2 cellular contexts compared by ENCODE assay signal in the genomic region with DNA sequence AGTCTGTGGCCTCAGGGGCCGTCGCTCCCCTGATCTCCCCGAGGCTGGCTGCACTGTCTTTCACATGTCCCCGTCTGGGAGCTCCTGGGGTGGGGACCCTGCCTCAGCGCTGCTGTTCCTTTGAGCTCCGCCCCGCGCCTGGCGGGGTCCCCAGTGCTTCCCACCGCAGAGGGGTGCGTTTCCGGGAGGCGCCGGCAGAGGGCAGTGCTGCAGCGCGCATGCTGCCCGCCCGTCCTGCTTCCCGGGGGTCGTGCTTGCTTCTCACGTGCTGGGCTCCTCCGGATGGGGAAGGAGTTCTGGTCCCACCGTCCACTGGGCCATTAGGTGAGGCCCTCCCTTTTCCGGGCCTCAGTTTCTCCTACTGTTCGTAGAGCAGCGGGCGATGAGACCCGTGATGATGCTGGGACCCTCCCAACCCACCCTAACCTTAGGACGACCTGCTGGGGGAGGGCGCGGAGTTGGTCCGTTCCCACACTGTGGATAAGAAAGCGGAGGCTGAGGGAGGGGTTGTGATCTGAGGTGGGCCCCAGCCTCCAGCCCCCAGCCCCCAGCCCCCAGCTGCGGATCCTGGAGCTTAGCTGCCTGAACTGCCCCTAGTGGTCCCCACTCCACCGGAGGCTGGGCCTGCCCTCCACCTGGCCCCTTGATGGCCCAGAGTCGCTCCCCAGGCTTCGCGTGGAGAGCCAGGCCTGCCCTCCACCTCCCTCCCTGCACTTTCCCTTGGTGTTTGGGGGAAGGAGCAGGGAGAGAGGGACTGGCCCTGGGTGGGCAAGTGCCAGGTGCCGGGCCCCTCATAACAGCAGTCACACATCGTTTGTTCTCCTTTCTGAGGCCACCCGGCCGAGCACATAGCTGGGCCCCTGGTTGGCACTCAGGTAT.
TF ChIP-seq lines count a peak whose summit lies in the region.

No MANE protein-coding gene starts in this region.

TF ChIP-seq in HCT116, 20 proteins besides CTCF, POLR2A, EP300 and RAD21:
- TF ChIP-seq TCF7L2 (IDR thresholded peaks at IDR 0.05; ENCODE audit: borderline replicate concordance, extremely low read depth, insufficient read depth, insufficient read length), result no peak
- TF ChIP-seq JUND (IDR thresholded peaks at IDR 0.05), result no peak
- TF ChIP-seq, protein P1, sequence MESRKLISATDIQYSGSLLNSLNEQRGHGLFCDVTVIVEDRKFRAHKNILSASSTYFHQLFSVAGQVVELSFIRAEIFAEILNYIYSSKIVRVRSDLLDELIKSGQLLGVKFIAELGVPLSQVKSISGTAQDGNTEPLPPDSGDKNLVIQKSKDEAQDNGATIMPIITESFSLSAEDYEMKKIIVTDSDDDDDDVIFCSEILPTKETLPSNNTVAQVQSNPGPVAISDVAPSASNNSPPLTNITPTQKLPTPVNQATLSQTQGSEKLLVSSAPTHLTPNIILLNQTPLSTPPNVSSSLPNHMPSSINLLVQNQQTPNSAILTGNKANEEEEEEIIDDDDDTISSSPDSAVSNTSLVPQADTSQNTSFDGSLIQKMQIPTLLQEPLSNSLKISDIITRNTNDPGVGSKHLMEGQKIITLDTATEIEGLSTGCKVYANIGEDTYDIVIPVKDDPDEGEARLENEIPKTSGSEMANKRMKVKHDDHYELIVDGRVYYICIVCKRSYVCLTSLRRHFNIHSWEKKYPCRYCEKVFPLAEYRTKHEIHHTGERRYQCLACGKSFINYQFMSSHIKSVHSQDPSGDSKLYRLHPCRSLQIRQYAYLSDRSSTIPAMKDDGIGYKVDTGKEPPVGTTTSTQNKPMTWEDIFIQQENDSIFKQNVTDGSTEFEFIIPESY (IDR thresholded peaks at IDR 0.05; ENCODE audit: extremely low read depth, insufficient replicate concordance, low read length), result no peak
- TF ChIP-seq ELF1 (IDR thresholded peaks at IDR 0.05; ENCODE audit: borderline replicate concordance, low read depth), result no peak
- TF ChIP-seq MAX (IDR thresholded peaks at IDR 0.05), result no peak
- no peak for TF ChIP-seq ZFX (IDR thresholded peaks at IDR 0.05)
- no peak for TF ChIP-seq ZNF274 (IDR thresholded peaks at IDR 0.05; ENCODE audit: low read depth, low read length)
- TF ChIP-seq YY1 (IDR thresholded peaks at IDR 0.05; ENCODE audit: extremely low read depth, insufficient replicate concordance, low read depth, low read length), result no peak
- no peak for TF ChIP-seq SP1 (IDR thresholded peaks at IDR 0.05; ENCODE audit: low read depth)
- no peak for TF ChIP-seq EZH2 (IDR thresholded peaks at IDR 0.05)
- no peak for TF ChIP-seq FOSL1 (IDR thresholded peaks at IDR 0.05; ENCODE audit: low read depth)
- no peak for TF ChIP-seq EZH2phosphoT487 (IDR thresholded peaks at IDR 0.05; ENCODE audit: borderline replicate concordance)
- no peak for TF ChIP-seq CBX3 (IDR thresholded peaks at IDR 0.05; ENCODE audit: low read depth)
- TF ChIP-seq ATF3 (IDR thresholded peaks at IDR 0.05), result no peak

TF ChIP-seq in endothelial cell of umbilical vein, 7 proteins besides CTCF, POLR2A, EP300 and RAD21:
- no peak for TF ChIP-seq POLR2AphosphoS5 (IDR thresholded peaks at IDR 0.05; ENCODE audit: insufficient read depth, low read depth, low read length)
- no peak for TF ChIP-seq MYC (IDR thresholded peaks at IDR 0.05; ENCODE audit: low read depth, low read length)
- no peak for TF ChIP-seq EZH2 (IDR thresholded peaks at IDR 0.05; ENCODE audit: borderline replicate concordance, low read depth, low read length, severe bottlenecking)
- no peak for TF ChIP-seq JUN (IDR thresholded peaks at IDR 0.05; ENCODE audit: borderline replicate concordance, insufficient read depth, insufficient read length, low read depth)
- TF ChIP-seq GATA2 (IDR thresholded peaks at IDR 0.05; ENCODE audit: insufficient read depth, insufficient read length, low read depth, low read length), result no peak
- no peak for TF ChIP-seq FOS (IDR thresholded peaks at IDR 0.05; ENCODE audit: borderline replicate concordance, insufficient read depth, low read length)
- TF ChIP-seq MAX (IDR thresholded peaks at IDR 0.05; ENCODE audit: insufficient read depth, insufficient read length), result no peak
